ENCODE assay signal across 18 cellular contexts in the genomic region with DNA sequence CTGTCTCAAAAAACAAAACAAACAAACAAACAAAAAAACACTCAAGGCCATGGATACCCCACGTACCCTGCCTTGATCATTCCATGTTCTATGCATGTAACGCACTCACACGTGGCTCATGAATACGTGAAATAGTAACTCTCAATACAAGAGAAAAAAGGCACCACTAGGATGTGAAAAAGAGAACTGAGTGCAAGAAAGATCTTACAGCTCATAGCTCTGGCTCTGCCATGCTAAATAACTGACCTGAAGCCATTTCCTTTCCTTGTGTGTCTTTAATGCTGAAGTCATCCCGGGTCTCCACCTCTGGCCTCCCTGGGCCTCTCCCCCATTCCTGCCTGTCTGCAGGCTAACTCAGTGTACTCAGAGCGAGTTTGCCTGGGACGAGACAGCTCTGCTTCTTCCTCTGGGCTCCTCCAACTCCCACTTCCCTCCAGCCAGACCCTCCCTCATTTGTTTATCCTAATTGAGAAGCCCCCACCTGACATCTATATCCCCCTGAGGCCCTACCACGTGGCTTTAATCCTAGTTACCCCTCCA.
A peak's percentile ranks its signal among the peaks of the same experiment; 100 is the strongest.
DNase-seq lines count a peak whose midpoint lies in the region; ATAC-seq and TF ChIP-seq lines count a peak whose summit lies in the region.
"Had no signal": no experiment of that assay in that cellular context is flagged by ENCODE, and none has a peak within 500 bp of the region (broad histone marks: within the 10 kb centered on the region; RNA-seq: fewer than 3 reads in every experiment).

No MANE protein-coding gene starts in this region.

- H3K18ac ChIP-seq in H9 (ENCODE audit: insufficient read length, low read depth, low read length): no peak overlapping the region

- peak overlapping the region in 2 of 3 experiments; percentile 94 to 97; a peak in 5 of 7 replicates for H3K27ac Mint-ChIP-seq in H9
- H3K27ac Mint-ChIP-seq: activated naive CD4-positive, alpha-beta T cell treated with anti-CD3 and anti-CD28 coated beads, Interleukin-2, amount 50 U/mL, for 24 hours; T-helper 17 cell had no signal

- no peak overlapping the region for H2BK15ac ChIP-seq in H9 (ENCODE audit: low read depth, low read length)

- H2BK120ac ChIP-seq in H9 (ENCODE audit: low read depth, low read length, poor library complexity, severe bottlenecking): no peak overlapping the region

- no peak overlapping the region for H3K23ac ChIP-seq in H9 (ENCODE audit: insufficient read length, low read depth, low read length)

- intact Hi-C loops in body of pancreas (cut with DNase I): no loop called here
- intact Hi-C loops in stomach (cut with DNase I; ENCODE audit: low total_unique reads): no loop called here

- H3K4me1 Mint-ChIP-seq in H9: peaks cover 58 to 68% of the 10 kb centered on the region in 2 experiments

- no peaks in the 10 kb centered on the region for H3K9me3 Mint-ChIP-seq in H9
- H3K9me3 Mint-ChIP-seq: activated naive CD4-positive, alpha-beta T cell treated with anti-CD3 and anti-CD28 coated beads, Interleukin-2, amount 50 U/mL, for 24 hours had no signal

- H3K23me2 ChIP-seq in H9 (ENCODE audit: insufficient read length, low read depth, low read length, poor library complexity, severe bottlenecking): peaks cover 12% of the 10 kb centered on the region

- H4K20me1 ChIP-seq in H9 (ENCODE audit: control insufficient read depth, insufficient read depth, insufficient read length) (no peaks in the 10 kb centered on the region), Karpas-422 (ENCODE audit: insufficient read depth, low read depth, low read length) (no peaks in the 10 kb centered on the region)

- H3K9me2 ChIP-seq in Karpas-422 (replicated peaks; ENCODE audit: insufficient read depth, low read length): no peaks in the 10 kb centered on the region

- ATAC-seq in body of pancreas (no peak), GM19023 (IDR thresholded peaks at IDR 0.05; ENCODE audit: unreplicated experiment) (no peak), HG03432 (IDR thresholded peaks at IDR 0.05; ENCODE audit: unreplicated experiment) (no peak)
- ATAC-seq: gastrocnemius medialis, pancreas, T-helper 17 cell had no signal

- no peak for TF ChIP-seq POLR2A in body of pancreas (IDR thresholded peaks at IDR 0.05)
- TF ChIP-seq POLR2A in stomach (IDR thresholded peaks at IDR 0.05): no peak

- POLR2A ChIA-PET in AG04449 (lab: Yijun Ruan, JAX): interaction anchor here (0.5 kb wide), 1 partner anchor 35 kb away, joined by 4 read pairs; no protein-coding TSS in a partner anchor

- DNase-seq in AG04449 (ENCODE audit: low read depth, low spot score) (no peak), H9 (no peak), body of pancreas (no peak), stomach (no peak), Karpas-422 (no peak)
- DNase-seq: activated CD4-positive, alpha-beta T cell treated with anti-CD3 and anti-CD28 coated beads for 4 hours; COR-L47; gastrocnemius medialis; GDM1; NCI-H2081 treated with DMSO at 0.1 percent for 48 hours; NCI-H526 treated with DMSO at 0.1 percent for 48 hours; pancreas; stimulated activated CD4-positive, alpha-beta T cell treated with anti-CD3 and anti-CD28 coated beads, Interleukin-12 subunit alpha, Interleukin-12 subunit beta, amount 100 ng/mL, for 4 hours; T-helper 17 cell had no signal

- CTCF ChIA-PET in AG04449 (lab: Yijun Ruan, JAX): interaction anchor here (0.8 to 1.3 kb wide), 3 partner anchors 14 to 72 kb away, joined by 3 to 4 read pairs (median 3); no protein-coding TSS in a partner anchor

- no peak overlapping the region for H4K8ac ChIP-seq in H9 (replicated peaks; ENCODE audit: insufficient read length, low read depth, low read length)

- H2BK20ac ChIP-seq in H9 (ENCODE audit: low read depth, low read length, poor library complexity, severe bottlenecking): no peak overlapping the region

- H3K79me1 ChIP-seq in H9 (ENCODE audit: insufficient read depth, low read depth, low read length, poor library complexity, severe bottlenecking): no peaks in the 10 kb centered on the region

- no peak overlapping the region for H4K5ac ChIP-seq in H9 (ENCODE audit: insufficient read length, low read depth, low read length)

- H3K27me3 Mint-ChIP-seq in H9 (ENCODE audit: low read depth): no peaks in the 10 kb centered on the region

- H3K56ac ChIP-seq in H9 (ENCODE audit: insufficient read length, low read depth, low read length): no peak overlapping the region

- no peak overlapping the region for H3T11ph ChIP-seq in H9 (ENCODE audit: low read length)

- no peaks in the 10 kb centered on the region for H3K27me3 ChIP-seq in H9 (ENCODE audit: insufficient read depth, low read length)
- H3K27me3 ChIP-seq in body of pancreas: no peaks in the 10 kb centered on the region
- H3K27me3 ChIP-seq in stomach: no peaks in the 10 kb centered on the region
- H3K27me3 ChIP-seq in Karpas-422 (ENCODE audit: low read length): no peaks in the 10 kb centered on the region
- H3K27me3 ChIP-seq: gastrocnemius medialis, pancreas had no signal

- H3K36me3 ChIP-seq in body of pancreas (replicated peaks in 1 of 2; ENCODE audit: insufficient read depth in 1 of 2, low read depth in 2 of 2) (peaks cover 0 to 2% of the 10 kb centered on the region in 2 donors), mesodermal cell (ENCODE audit: control insufficient read depth, insufficient read depth, low read length) (peaks cover 55% of the 10 kb centered on the region), stomach (peaks cover 6 to 24% (median 18%) of the 10 kb centered on the region in 4 donors), Karpas-422 (ENCODE audit: insufficient read depth, low read length) (no peaks in the 10 kb centered on the region)
- H3K36me3 ChIP-seq: gastrocnemius medialis had no signal

- no peak overlapping the region for H2BK12ac ChIP-seq in H9 (ENCODE audit: insufficient read length, low read depth, low read length)

- TF ChIP-seq CTCF in AG04449 (IDR thresholded peaks at IDR 0.05; ENCODE audit: insufficient read depth, low read length, missing control alignments): no peak
- TF ChIP-seq CTCF in H9 (conservative IDR thresholded peaks at IDR 0.05): no peak
- no peak for TF ChIP-seq CTCF in body of pancreas (IDR thresholded peaks at IDR 0.05)
- no peak for TF ChIP-seq CTCF in stomach (IDR thresholded peaks at IDR 0.05)

- no peak overlapping the region for H3K9ac ChIP-seq in H9 (ENCODE audit: extremely low read depth, insufficient read length, low read length)
- H3K9ac ChIP-seq in Karpas-422 (ENCODE audit: low read length): no peak overlapping the region

- H3K4me1 ChIP-seq in H9 (ENCODE audit: insufficient read depth, low read length) (no peaks in the 10 kb centered on the region; the same call in 1 of the 2 replicates), body of pancreas (peaks cover 40% of the 10 kb centered on the region), mesodermal cell (ENCODE audit: control insufficient read depth, insufficient read depth, low read length, poor library complexity, severe bottlenecking) (peaks cover 36% of the 10 kb centered on the region), stomach (peaks cover 19 to 69% (median 38%) of the 10 kb centered on the region in 4 donors), Karpas-422 (ENCODE audit: low read length) (no peaks in the 10 kb centered on the region)

- no peak overlapping the region for H3K4me2 ChIP-seq in H9 (ENCODE audit: insufficient read depth, insufficient read length, low read length)
- no peak overlapping the region for H3K4me2 ChIP-seq in Karpas-422 (ENCODE audit: low read depth, low read length, poor library complexity, severe bottlenecking)

- H3K36me3 Mint-ChIP-seq in H9 (ENCODE audit: insufficient read depth in 1 of 3, low read depth in 3 of 3): peaks cover 23 to 26% (median 24%) of the 10 kb centered on the region in 3 experiments; a peak in 6 of 7 replicates
- H3K36me3 Mint-ChIP-seq: activated naive CD4-positive, alpha-beta T cell treated with anti-CD3 and anti-CD28 coated beads, Interleukin-2, amount 50 U/mL, for 24 hours had no signal

- no peaks in the 10 kb centered on the region for H3K79me2 ChIP-seq in H9 (ENCODE audit: insufficient read depth, low read length)
- H3K79me2 ChIP-seq in Karpas-422 (ENCODE audit: low read length): no peaks in the 10 kb centered on the region

- no peaks in the 10 kb centered on the region for H3K9me3 ChIP-seq in H9 (ENCODE audit: control insufficient read depth, low read depth, low read length)
- no peaks in the 10 kb centered on the region for H3K9me3 ChIP-seq in body of pancreas
- H3K9me3 ChIP-seq in mesodermal cell (ENCODE audit: control insufficient read depth, low read length): no peaks in the 10 kb centered on the region
- H3K9me3 ChIP-seq in stomach: no peaks in the 10 kb centered on the region
- H3K9me3 ChIP-seq in Karpas-422 (ENCODE audit: low read length): no peaks in the 10 kb centered on the region
- H3K9me3 ChIP-seq: gastrocnemius medialis, pancreas had no signal

- no peak overlapping the region; a peak in 1 of 5 replicates for H3K4me3 Mint-ChIP-seq in H9
- H3K4me3 Mint-ChIP-seq: activated naive CD4-positive, alpha-beta T cell treated with anti-CD3 and anti-CD28 coated beads, Interleukin-2, amount 50 U/mL, for 24 hours; T-helper 17 cell had no signal

- no peak overlapping the region for H3K14ac ChIP-seq in H9 (ENCODE audit: insufficient read depth, low read length)

- H3K4ac ChIP-seq in H9 (ENCODE audit: low read depth, low read length): no peak overlapping the region

- H2AFZ ChIP-seq in H9 (ENCODE audit: low read length): no peak overlapping the region
- no peak overlapping the region for H2AFZ ChIP-seq in Karpas-422 (ENCODE audit: low read length)

- no CpG with 5 or more reads among the region's 8 CpGs for WGBS in H9 (ENCODE audit: extremely low coverage, insufficient read length, low lambda C conversion rate)
- WGBS in body of pancreas, 2 donors: 63 to 71% methylated on average over 8 of the region's 8 CpGs
- WGBS in mesodermal cell (ENCODE audit: insufficient coverage in 2 of 2), 2 experiments: 86 to 92% methylated on average over 7 to 8 of the region's 8 CpGs
- 72 to 84% (median 83%) methylated on average over 8 of the region's 8 CpGs for WGBS in stomach, 5 donors

- H4K91ac ChIP-seq in H9 (ENCODE audit: insufficient read length, low read depth, low read length): no peak overlapping the region

- no peak overlapping the region for H2AK5ac ChIP-seq in H9 (ENCODE audit: insufficient read length, low read length)

- H2BK5ac ChIP-seq in H9 (ENCODE audit: insufficient read length, low read length): no peak overlapping the region

- H3K27ac ChIP-seq in H9 (ENCODE audit: insufficient read length, low read depth, low read length) (no peak overlapping the region), body of pancreas (peak overlapping the region in 3 of 4 donors; percentile 35 to 53 (median 38)), mesodermal cell (ENCODE audit: low read depth, low read length, severe bottlenecking) (peak overlapping the region; percentile 41), stomach (peak overlapping the region in 1 of 5 donors; percentile 31), Karpas-422 (ENCODE audit: low read length) (no peak overlapping the region)
- H3K27ac ChIP-seq: gastrocnemius medialis, pancreas had no signal

- H3K4me3 ChIP-seq in AG04449 (ENCODE audit: low read depth, low read length) (peak overlapping the region; percentile 81), body of pancreas (no peak overlapping the region), mesodermal cell (ENCODE audit: extremely low read depth, insufficient read depth, low read length, poor library complexity, severe bottlenecking) (no peak overlapping the region), stomach (no peak overlapping the region), Karpas-422 (ENCODE audit: low read length) (no peak overlapping the region)
- H3K4me3 ChIP-seq: gastrocnemius medialis had no signal

- no peak for TF ChIP-seq EP300 in stomach (IDR thresholded peaks at IDR 0.05)

Comparison
In these comparisons a context has a peak if more than half of its experiments do, and no peak if none do; other contexts are left out.
1. H3K27ac ChIP-seq: peak in body of pancreas (3 of 4) and mesodermal cell (single experiment); none in H9 (single experiment) and Karpas-422 (single experiment).